1 cellular context compared by ENCODE assay signal in genomic region chr3:69072928-69073327, GRCh38.
TF ChIP-seq lines count a peak whose summit lies in the region.

No MANE protein-coding gene starts in this region.

TF ChIP-seq in GM12878, 131 proteins besides CTCF, POLR2A, EP300 and RAD21:
- TF ChIP-seq BMI1 (IDR thresholded peaks at IDR 0.05; ENCODE audit: borderline replicate concordance) (no peak), ESRRA (IDR thresholded peaks at IDR 0.05; ENCODE audit: low read length) (no peak), SP1 (IDR thresholded peaks at IDR 0.05; ENCODE audit: low read depth, low read length) (no peak), ZNF384 (IDR thresholded peaks at IDR 0.05; ENCODE audit: borderline replicate concordance, low read depth, low read length) (no peak), FOXM1 (IDR thresholded peaks at IDR 0.05; ENCODE audit: low read depth, low read length) (no peak), ZBTB40 (IDR thresholded peaks at IDR 0.05; ENCODE audit: borderline replicate concordance) (no peak), SMAD1 (IDR thresholded peaks at IDR 0.05; ENCODE audit: low read depth, partially characterized antibody) (no peak), CHD4 (IDR thresholded peaks at IDR 0.05) (no peak), EGR1 (IDR thresholded peaks at IDR 0.05; ENCODE audit: borderline replicate concordance in 1 of 2, low read depth in 2 of 2, low read length in 2 of 2) (no peak), ETV6 (conservative IDR thresholded peaks at IDR 0.05 in 1 of 2, IDR thresholded peaks at IDR 0.05 in 1 of 2; ENCODE audit: borderline replicate concordance in 1 of 2, low read depth in 1 of 2) (no peak), FOXK2 (IDR thresholded peaks at IDR 0.05) (no peak)
TF ChIP-seq in GM12878: peak in this region for 0.
